In the genomic region with DNA sequence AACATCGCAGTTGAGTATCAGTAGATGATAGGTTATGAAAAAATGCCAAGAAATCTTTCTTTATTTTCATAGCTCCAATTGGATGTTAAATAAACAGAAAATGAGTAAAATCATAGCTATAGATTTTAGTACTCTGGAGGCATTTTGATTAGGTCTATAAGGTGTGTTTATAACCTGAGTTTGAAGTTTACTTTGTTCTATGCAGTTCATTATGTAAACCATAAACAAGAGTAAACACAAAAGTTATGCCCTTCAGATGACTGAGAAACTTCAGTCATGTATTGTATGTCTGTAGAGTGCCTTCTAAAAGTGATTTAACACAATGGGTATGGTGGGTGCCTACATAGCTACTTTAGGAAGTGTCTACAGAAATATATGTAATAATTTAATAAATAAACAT, we compare ENCODE assay signal across 8 cellular contexts. TPM values are rescaled to one million over a fixed set of nuclear protein-coding genes. Genes with fewer than 3 reads are reported as not detected.
"Had no signal": no experiment of that assay in that cellular context is flagged by ENCODE, and none has a peak within 500 bp of the region (broad histone marks: within the 10 kb centered on the region; RNA-seq: fewer than 3 reads in every experiment).

No MANE protein-coding gene starts in this region.

- H3K4me1 Mint-ChIP-seq: GM23338, H9 had no signal

- FAIRE-seq: H1, H54, HTR-8/SVneo, K562 had no signal

- H3K4me3 ChIP-seq: GM23338, K562 had no signal

- DNase-seq: H9, HCEC 1CT, IMR-90 had no signal

- H3K27ac Mint-ChIP-seq: GM23338, H9 had no signal

- ATAC-seq: GM23338, K562 had no signal

- H3K4me3 Mint-ChIP-seq: GM23338, H9 had no signal

- H3K9me3 Mint-ChIP-seq: GM23338, H9 had no signal

RNA-seq across cellular contexts. Expression of gene FOXP2, which starts 13.6 kb away (rescaled TPM):
- total RNA-seq: H9, K562 had no signal
